ENCODE assay signal across 1 cellular context in genomic region chr3:185309309-185309708, GRCh38.
TF ChIP-seq lines count a peak whose summit lies in the region.

No MANE protein-coding gene starts in this region.

TF ChIP-seq in HepG2, 621 proteins besides CTCF, POLR2A, EP300 and RAD21 (continued from another document and continues in another):
- TF ChIP-seq MTERF4 (CRISPR knock-in tag; IDR thresholded peaks at IDR 0.05): no peak
- no peak for TF ChIP-seq ZNF781 (CRISPR knock-in tag; IDR thresholded peaks at IDR 0.05; ENCODE audit: borderline replicate concordance, not compliant biosample characterization)
- TF ChIP-seq U2AF2 (IDR thresholded peaks at IDR 0.05; ENCODE audit: low read depth, low read length): no peak
- no peak for TF ChIP-seq ZNF564 (CRISPR knock-in tag; IDR thresholded peaks at IDR 0.05)
- TF ChIP-seq PHF8 (CRISPR knock-in tag; IDR thresholded peaks at IDR 0.05): no peak
- no peak for TF ChIP-seq HOMEZ (CRISPR knock-in tag; IDR thresholded peaks at IDR 0.05; ENCODE audit: low read depth)
- no peak for TF ChIP-seq NRL (CRISPR knock-in tag; IDR thresholded peaks at IDR 0.05; ENCODE audit: borderline replicate concordance)
- no peak for TF ChIP-seq NFE2 (CRISPR knock-in tag; IDR thresholded peaks at IDR 0.05)
- no peak for TF ChIP-seq PAF1 (CRISPR knock-in tag; IDR thresholded peaks at IDR 0.05)
- TF ChIP-seq ZMYM4 (CRISPR knock-in tag; IDR thresholded peaks at IDR 0.05): no peak
- TF ChIP-seq HIVEP1 (CRISPR knock-in tag; IDR thresholded peaks at IDR 0.05): no peak
- TF ChIP-seq HNF4A (CRISPR knock-in tag; IDR thresholded peaks at IDR 0.05): peak; percentile 79
- no peak for TF ChIP-seq SIN3B (IDR thresholded peaks at IDR 0.05; ENCODE audit: low read length)
- no peak for TF ChIP-seq SMARCE1 (IDR thresholded peaks at IDR 0.05; ENCODE audit: borderline replicate concordance)
- TF ChIP-seq ATF1 (CRISPR knock-in tag; IDR thresholded peaks at IDR 0.05): 0 out of 2 replicates have a peak, but pooled peaks have one; percentile 27
- no peak for TF ChIP-seq KDM2A (CRISPR knock-in tag; IDR thresholded peaks at IDR 0.05; ENCODE audit: borderline replicate concordance, low read depth)
- TF ChIP-seq HNF4G (IDR thresholded peaks at IDR 0.05; ENCODE audit: borderline replicate concordance, low read depth, low read length): peak; percentile 7; the same call in 1 of the 2 replicates
- no peak for TF ChIP-seq HNF4G (CRISPR knock-in tag; IDR thresholded peaks at IDR 0.05; ENCODE audit: borderline replicate concordance, low read depth)
- TF ChIP-seq ZNF775 (CRISPR knock-in tag; IDR thresholded peaks at IDR 0.05; ENCODE audit: borderline replicate concordance): no peak
- TF ChIP-seq PRMT3 (CRISPR knock-in tag; IDR thresholded peaks at IDR 0.05; ENCODE audit: borderline replicate concordance, low read depth): no peak
- TF ChIP-seq ZNF543 (CRISPR knock-in tag; IDR thresholded peaks at IDR 0.05): no peak; the same call in 1 of the 2 replicates
- no peak for TF ChIP-seq YEATS4 (CRISPR knock-in tag; IDR thresholded peaks at IDR 0.05; ENCODE audit: borderline replicate concordance)
- no peak for TF ChIP-seq ZSCAN31 (CRISPR knock-in tag; IDR thresholded peaks at IDR 0.05; ENCODE audit: low read depth)
- TF ChIP-seq ATF5 (CRISPR knock-in tag; IDR thresholded peaks at IDR 0.05; ENCODE audit: low read depth): no peak
- no peak for TF ChIP-seq ZUFSP (CRISPR knock-in tag; IDR thresholded peaks at IDR 0.05; ENCODE audit: borderline replicate concordance)
- no peak for TF ChIP-seq RNF219 (CRISPR knock-in tag; IDR thresholded peaks at IDR 0.05)
- 0 out of 2 replicates have a peak, but pooled peaks have one; percentile 17 for TF ChIP-seq DPF2 (CRISPR knock-in tag; IDR thresholded peaks at IDR 0.05; ENCODE audit: borderline replicate concordance, low read depth)
- TF ChIP-seq STAG1 (CRISPR knock-in tag; IDR thresholded peaks at IDR 0.05): no peak
- TF ChIP-seq ZFY (CRISPR knock-in tag; IDR thresholded peaks at IDR 0.05): 0 out of 2 replicates have a peak, but pooled peaks have one; percentile 2
- no peak for TF ChIP-seq CHD2 (IDR thresholded peaks at IDR 0.05; ENCODE audit: low read depth, low read length)
- TF ChIP-seq NAIF1 (CRISPR knock-in tag; IDR thresholded peaks at IDR 0.05; ENCODE audit: borderline replicate concordance): no peak
- no peak for TF ChIP-seq SNAPC5 (CRISPR knock-in tag; IDR thresholded peaks at IDR 0.05; ENCODE audit: borderline replicate concordance)
- no peak for TF ChIP-seq KAT2B (IDR thresholded peaks at IDR 0.05; ENCODE audit: borderline replicate concordance, low read depth, low read length)
- no peak for TF ChIP-seq GLI4 (CRISPR knock-in tag; IDR thresholded peaks at IDR 0.05; ENCODE audit: borderline replicate concordance)
- no peak for TF ChIP-seq ZNF441 (CRISPR knock-in tag; IDR thresholded peaks at IDR 0.05; ENCODE audit: borderline replicate concordance)
- TF ChIP-seq ZNF232 (CRISPR knock-in tag; IDR thresholded peaks at IDR 0.05; ENCODE audit: borderline replicate concordance): no peak
- no peak for TF ChIP-seq HNRNPH1 (optimal IDR thresholded peaks at IDR 0.05; ENCODE audit: low read depth, low read length)
- no peak for TF ChIP-seq SP140L (CRISPR knock-in tag; IDR thresholded peaks at IDR 0.05; ENCODE audit: borderline replicate concordance)
- TF ChIP-seq NR2C2 (CRISPR knock-in tag; IDR thresholded peaks at IDR 0.05; ENCODE audit: borderline replicate concordance): peak; percentile 68
- no peak for TF ChIP-seq ATF4 (CRISPR knock-in tag; IDR thresholded peaks at IDR 0.05)
- no peak for TF ChIP-seq TARDBP (CRISPR knock-in tag; IDR thresholded peaks at IDR 0.05)
- no peak for TF ChIP-seq E2F5 (CRISPR knock-in tag; conservative IDR thresholded peaks at IDR 0.05)
- TF ChIP-seq SRSF9 (IDR thresholded peaks at IDR 0.05; ENCODE audit: borderline replicate concordance, insufficient read depth, low read depth, low read length, poor library complexity, severe bottlenecking): no peak
- no peak for TF ChIP-seq ZNF44 (CRISPR knock-in tag; IDR thresholded peaks at IDR 0.05)
- TF ChIP-seq KDM6A (CRISPR knock-in tag; IDR thresholded peaks at IDR 0.05; ENCODE audit: low read depth): no peak
- no peak for TF ChIP-seq MED13 (CRISPR knock-in tag; IDR thresholded peaks at IDR 0.05)
- no peak for TF ChIP-seq PAWR (CRISPR knock-in tag; IDR thresholded peaks at IDR 0.05; ENCODE audit: borderline replicate concordance)
- TF ChIP-seq ATF6 (CRISPR knock-in tag; conservative IDR thresholded peaks at IDR 0.05): no peak
- no peak for TF ChIP-seq MEIS1 (CRISPR knock-in tag; IDR thresholded peaks at IDR 0.05; ENCODE audit: borderline replicate concordance)
- TF ChIP-seq ELF1 (CRISPR knock-in tag; IDR thresholded peaks at IDR 0.05): no peak
- TF ChIP-seq ARHGAP35 (CRISPR knock-in tag; IDR thresholded peaks at IDR 0.05; ENCODE audit: borderline replicate concordance): no peak
- TF ChIP-seq ZFYVE20 (CRISPR knock-in tag; IDR thresholded peaks at IDR 0.05; ENCODE audit: borderline replicate concordance, low read depth): no peak
- no peak for TF ChIP-seq FOXO4 (CRISPR knock-in tag; conservative IDR thresholded peaks at IDR 0.05)
- TF ChIP-seq ZNF780A (CRISPR knock-in tag; IDR thresholded peaks at IDR 0.05): no peak
- TF ChIP-seq GATAD1 (CRISPR knock-in tag; IDR thresholded peaks at IDR 0.05): no peak
- TF ChIP-seq ZMAT5 (CRISPR knock-in tag; IDR thresholded peaks at IDR 0.05; ENCODE audit: borderline replicate concordance, low read depth): no peak
- peak; percentile 71; the same call in 1 of the 2 replicates for TF ChIP-seq GFI1 (CRISPR knock-in tag; IDR thresholded peaks at IDR 0.05; ENCODE audit: borderline replicate concordance)
- TF ChIP-seq TGIF2 (CRISPR knock-in tag; IDR thresholded peaks at IDR 0.05): no peak
